Comparison of ENCODE assay signal across 23 cellular contexts in genomic region chr5:6493681-6494454, GRCh38.
DNase-seq lines count a peak whose midpoint lies in the region; ATAC-seq lines count a peak whose summit lies in the region.
"Had no signal": no experiment of that assay in that cellular context is flagged by ENCODE, and none has a peak within 500 bp of the region (broad histone marks: within the 10 kb centered on the region; RNA-seq: fewer than 3 reads in every experiment).

No MANE protein-coding gene starts in this region.

- DNase-seq in islet precursor cell (peak; percentile 16), GOT3 (lab: John Stamatoyannopoulos, UW) (no peak), KG1 (lab: John Stamatoyannopoulos, UW) (no peak)
- DNase-seq: activated CD4-positive, alpha-beta T cell treated with anti-CD3 and anti-CD28 coated beads for 36 hours; activated CD8-positive, alpha-beta memory T cell treated with anti-CD3 and anti-CD28 coated beads for 24 hours; activated naive CD4-positive, alpha-beta T cell; activated T-cell treated with anti-CD3 and anti-CD28 coated beads, Interleukin-2, amount 50 U/mL, for 48 hours; brain microvascular endothelial cell; effector memory CD8-positive, alpha-beta T cell; foreskin keratinocyte; left cardiac atrium; mammary epithelial cell; NCI-H1092; NCI-H1930; NCI-H226; NCI-H82; stimulated activated naive CD8-positive, alpha-beta T cell treated with anti-CD3 and anti-CD28 coated beads, Interleukin-15, amount 100 ng/mL, for 72 hours; thyroid gland had no signal

- ATAC-seq in GM18909 (IDR thresholded peaks at IDR 0.05; ENCODE audit: poor library complexity, unreplicated experiment), result peak; percentile 52
- ATAC-seq in GM21825 (IDR thresholded peaks at IDR 0.05; ENCODE audit: unreplicated experiment), result peak; percentile 38
- ATAC-seq in HG03159 (IDR thresholded peaks at IDR 0.05; ENCODE audit: unreplicated experiment), result peak; percentile 26
- no peak for ATAC-seq in GM21526 (IDR thresholded peaks at IDR 0.05; ENCODE audit: low FRiP score, unreplicated experiment)
- ATAC-seq: effector memory CD8-positive, alpha-beta T cell; esophagus mucosa; foreskin keratinocyte; left cardiac atrium; stimulated activated naive CD8-positive, alpha-beta T cell treated with anti-CD3 and anti-CD28 coated beads, Interleukin-15, amount 100 ng/mL, for 72 hours had no signal
